ENCODE assay signal across 12 cellular contexts in the genomic region with DNA sequence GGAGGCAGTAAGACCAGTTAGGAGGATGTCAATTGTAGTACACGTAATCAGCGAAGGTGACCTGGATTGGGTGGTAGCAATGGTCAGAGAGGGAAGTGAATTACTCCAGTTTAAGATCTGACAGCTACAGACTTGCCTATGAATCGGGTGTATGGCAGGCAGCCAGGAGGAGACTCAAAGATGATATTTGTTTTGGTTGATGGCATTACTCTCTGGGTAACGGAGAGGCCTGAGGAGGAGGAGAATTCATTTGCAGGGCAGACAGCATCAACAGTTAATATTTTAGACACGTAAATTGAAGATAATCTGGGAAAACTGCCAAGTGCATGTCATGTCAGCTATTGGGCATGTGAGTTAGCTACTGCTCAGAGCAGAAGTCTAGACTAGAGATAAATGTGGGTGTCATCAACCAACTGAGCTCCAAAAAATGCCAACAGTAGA.
DNase-seq lines count a peak whose midpoint lies in the region; ATAC-seq and TF ChIP-seq lines count a peak whose summit lies in the region.
"Had no signal": no experiment of that assay in that cellular context is flagged by ENCODE, and none has a peak within 500 bp of the region (broad histone marks: within the 10 kb centered on the region; RNA-seq: fewer than 3 reads in every experiment).

No MANE protein-coding gene starts in this region.

- H3K9me3 ChIP-seq in BE2C: no peaks in the 10 kb centered on the region
- H3K9me3 ChIP-seq: Peyer's patch had no signal

- no peaks in the 10 kb centered on the region; the same call in 1 of the 2 replicates for H3K4me1 ChIP-seq in BE2C
- H3K4me1 ChIP-seq: Peyer's patch had no signal

- H3K4me3 ChIP-seq in BE2C (ENCODE audit: low read depth, low read length): no peak overlapping the region
- no peak overlapping the region for H3K4me3 ChIP-seq in brain microvascular endothelial cell (ENCODE audit: low read depth, low read length)
- H3K4me3 ChIP-seq: Peyer's patch had no signal

- H3K27ac ChIP-seq in brain microvascular endothelial cell: peak overlapping the region; percentile 40
- H3K27ac ChIP-seq: Peyer's patch had no signal

- DNase-seq in BE2C (peak; percentile 16), NCI-H1105 treated with DMSO at 0.1 percent for 48 hours (lab: John Stamatoyannopoulos, UW) (peak; percentile 88), brain microvascular endothelial cell (peak; percentile 92), left kidney (ENCODE audit: low read depth, low spot score) (peak; percentile 4), GM10266 (ENCODE audit: extremely low spot score) (no peak), NCI-H510A treated with DMSO at 0.1 percent for 48 hours (lab: John Stamatoyannopoulos, UW) (no peak)
- DNase-seq: CD4-positive, alpha-beta T cell; effector memory CD4-positive, alpha-beta T cell; MM.1S; Peyer's patch had no signal

- H3K36me3 ChIP-seq in BE2C: no peaks in the 10 kb centered on the region
- H3K36me3 ChIP-seq in brain microvascular endothelial cell (replicated peaks): no peaks in the 10 kb centered on the region
- H3K36me3 ChIP-seq: Peyer's patch had no signal

- TF ChIP-seq CTCF in BE2C (IDR thresholded peaks at IDR 0.05; ENCODE audit: low read depth, low read length) (no peak), brain microvascular endothelial cell (IDR thresholded peaks at IDR 0.05; ENCODE audit: low read depth, low read length, missing control alignments) (no peak), GM10266 (IDR thresholded peaks at IDR 0.05; ENCODE audit: control insufficient read depth, insufficient read depth, low read depth, missing control alignments) (no peak)

- in situ Hi-C loops in brain microvascular endothelial cell (cut with HindIII; ENCODE audit: low pct_ligation_motif_present, low sequenced_read_pairs): no loop called here

- ATAC-seq in GM18868 (IDR thresholded peaks at IDR 0.05; ENCODE audit: unreplicated experiment): no peak
- no peak for ATAC-seq in HG03354 (IDR thresholded peaks at IDR 0.05; ENCODE audit: poor library complexity, severe bottlenecking, unreplicated experiment)

- H3K27me3 ChIP-seq in BE2C: no peaks in the 10 kb centered on the region
- no peaks in the 10 kb centered on the region for H3K27me3 ChIP-seq in brain microvascular endothelial cell (replicated peaks)
- H3K27me3 ChIP-seq: Peyer's patch had no signal

Comparison
In these comparisons a context has a peak if more than half of its experiments do, and no peak if none do; other contexts are left out.
1. DNase-seq: peak in BE2C (single experiment), NCI-H1105 treated with DMSO at 0.1 percent for 48 hours (single experiment), brain microvascular endothelial cell (single experiment) and left kidney (single experiment); none in GM10266 (single experiment) and NCI-H510A treated with DMSO at 0.1 percent for 48 hours (single experiment).